Comparison of ENCODE assay signal across 11 cellular contexts in genomic region chr13:111304041-111304544, GRCh38. TPM values are rescaled to one million over a fixed set of nuclear protein-coding genes. Genes with fewer than 3 reads are reported as not detected.
DNase-seq lines count a peak whose midpoint lies in the region; ATAC-seq and TF ChIP-seq lines count a peak whose summit lies in the region.
"Had no signal": no experiment of that assay in that cellular context is flagged by ENCODE, and none has a peak within 500 bp of the region (broad histone marks: within the 10 kb centered on the region; RNA-seq: fewer than 3 reads in every experiment).

No MANE protein-coding gene starts in this region.

- peaks cover 20% of the 10 kb centered on the region for H4K20me1 ChIP-seq in BLaER1

- H3K27ac ChIP-seq in BLaER1 (peak overlapping the region; percentile 11; the same call in 1 of the 2 replicates), right lobe of liver (no peak overlapping the region)
- H3K27ac ChIP-seq: adrenal gland had no signal

- H3K4me1 ChIP-seq in BLaER1 (peaks cover 13% of the 10 kb centered on the region), right lobe of liver (no peaks in the 10 kb centered on the region)
- H3K4me1 ChIP-seq: adrenal gland had no signal

- H3K27me3 ChIP-seq in BLaER1 (no peaks in the 10 kb centered on the region), right lobe of liver (no peaks in the 10 kb centered on the region)
- H3K27me3 ChIP-seq: adrenal gland had no signal

- peak; percentile 95 for ATAC-seq in GM19025 (IDR thresholded peaks at IDR 0.05; ENCODE audit: low read depth, unreplicated experiment)
- ATAC-seq in HG02642 (IDR thresholded peaks at IDR 0.05; ENCODE audit: poor library complexity, unreplicated experiment): peak; percentile 91
- peak; percentile 59 for ATAC-seq in HG03558 (IDR thresholded peaks at IDR 0.05; ENCODE audit: extremely low read depth, unreplicated experiment)
- ATAC-seq in SK-N-SH treated with all-trans-retinoic acid at 6 μM for 48 hours: no peak
- ATAC-seq in right lobe of liver: no peak

- intact Hi-C loops in right lobe of liver (cut with DNase I): no loop called here

- H3K4me2 ChIP-seq in BLaER1: peak overlapping the region; percentile 23

- H3K36me3 ChIP-seq in BLaER1 (peaks cover 97% of the 10 kb centered on the region), right lobe of liver (peaks cover 0 to 57% (median 31%) of the 10 kb centered on the region in 4 donors)

- DNase-seq in NCI-H446 treated with DMSO at 0.1 percent for 48 hours (lab: John Stamatoyannopoulos, UW) (no peak), SHP77 treated with DMSO at 0.1 percent for 48 hours (lab: John Stamatoyannopoulos, UW) (no peak), right lobe of liver (no peak)
- DNase-seq: adrenal gland, KBM-7, occipital lobe had no signal

- TF ChIP-seq POLR2A in right lobe of liver (IDR thresholded peaks at IDR 0.05): no peak

- WGBS in right lobe of liver (ENCODE audit: insufficient coverage, low coverage, low lambda C conversion rate, missing lambda C conversion rate): 78% methylated on average over 5 of the region's 15 CpGs

- no peak overlapping the region for H3K4me3 ChIP-seq in BLaER1
- H3K4me3 ChIP-seq in right lobe of liver: no peak overlapping the region
- H3K4me3 ChIP-seq: adrenal gland had no signal

- TF ChIP-seq CTCF in right lobe of liver (IDR thresholded peaks at IDR 0.05): no peak

- H3K9me3 ChIP-seq in BLaER1 (peaks cover 22% of the 10 kb centered on the region), right lobe of liver (no peaks in the 10 kb centered on the region)
- H3K9me3 ChIP-seq: adrenal gland had no signal

- no peak overlapping the region; the same call in 1 of the 2 replicates for H3K9ac ChIP-seq in BLaER1

TF ChIP-seq in SK-N-SH treated with all-trans-retinoic acid at 6 μM for 48 hours, 23 proteins besides CTCF, POLR2A, EP300 and RAD21:
- TF ChIP-seq TCF4 (CRISPR knock-in tag; IDR thresholded peaks at IDR 0.05; ENCODE audit: borderline replicate concordance): no peak
- no peak for TF ChIP-seq ISL1 (CRISPR knock-in tag; IDR thresholded peaks at IDR 0.05)
- no peak for TF ChIP-seq TSHZ2 (CRISPR knock-in tag; IDR thresholded peaks at IDR 0.05)
- no peak for TF ChIP-seq POU6F1 (CRISPR knock-in tag; IDR thresholded peaks at IDR 0.05; ENCODE audit: borderline replicate concordance, low read depth)
- no peak for TF ChIP-seq SNAI2 (CRISPR knock-in tag; IDR thresholded peaks at IDR 0.05)
- TF ChIP-seq CSRNP3 (CRISPR knock-in tag; IDR thresholded peaks at IDR 0.05): no peak
- TF ChIP-seq ZNF70 (CRISPR knock-in tag; IDR thresholded peaks at IDR 0.05): no peak
- TF ChIP-seq OSR1 (CRISPR knock-in tag; IDR thresholded peaks at IDR 0.05): no peak
TF ChIP-seq in SK-N-SH treated with all-trans-retinoic acid at 6 μM for 48 hours: peak in this region for 0.

RNA-seq across cellular contexts. Expression of gene TEX29, which starts 16.3 kb away (rescaled TPM):
- total RNA-seq in right lobe of liver: under 1 TPM in 1 of 6 experiments, not detected in 5; 0.42 TPM
- total RNA-seq: occipital lobe had no signal

Comparison
In these comparisons a context has a peak if more than half of its experiments do, and no peak if none do; other contexts are left out.
1. ATAC-seq: peak in GM19025 (single experiment), HG02642 (single experiment) and HG03558 (single experiment); none in SK-N-SH treated with all-trans-retinoic acid at 6 μM for 48 hours (single experiment) and right lobe of liver (0 of 4).